15 cellular contexts compared by ENCODE assay signal in genomic region chr3:195587824-195588223, GRCh38. TPM values are rescaled to one million over a fixed set of nuclear protein-coding genes. Genes with fewer than 3 reads are reported as not detected.
A peak's percentile ranks its signal among the peaks of the same experiment; 100 is the strongest.
DNase-seq lines count a peak whose midpoint lies in the region; ATAC-seq and TF ChIP-seq lines count a peak whose summit lies in the region.
"Had no signal": no experiment of that assay in that cellular context is flagged by ENCODE, and none has a peak within 500 bp of the region (broad histone marks: within the 10 kb centered on the region; RNA-seq: fewer than 3 reads in every experiment).

No MANE protein-coding gene starts in this region.

- no peaks in the 10 kb centered on the region for H3K9me3 Mint-ChIP-seq in activated CD8-positive, alpha-beta memory T cell treated with anti-CD3 and anti-CD28 coated beads, Interleukin-2, amount 10 ng/mL, durations not matched to agents 7 days and 5 days (ENCODE audit: low read depth)
- no peaks in the 10 kb centered on the region for H3K9me3 Mint-ChIP-seq in activated T-helper 17 cell treated with anti-CD3 and anti-CD28 coated beads, Interleukin-2, amount 50 U/mL, for 72 hours
- H3K9me3 Mint-ChIP-seq: CD4-positive, CD25-positive, alpha-beta regulatory T cell had no signal

- no peak overlapping the region for H3K27ac Mint-ChIP-seq in activated CD8-positive, alpha-beta memory T cell treated with anti-CD3 and anti-CD28 coated beads, Interleukin-2, amount 10 ng/mL, durations not matched to agents 7 days and 5 days
- H3K27ac Mint-ChIP-seq in activated T-helper 17 cell treated with anti-CD3 and anti-CD28 coated beads, Interleukin-2, amount 50 U/mL, for 72 hours = no peak overlapping the region
- H3K27ac Mint-ChIP-seq: CD4-positive, CD25-positive, alpha-beta regulatory T cell; GM23338 had no signal

- H3K36me3 ChIP-seq in H7 (replicated peaks; ENCODE audit: control insufficient read depth, insufficient read depth, low read length) = no peaks in the 10 kb centered on the region

- H3K27me3 ChIP-seq in H7 (ENCODE audit: control insufficient read depth, insufficient read depth, low read length) = no peaks in the 10 kb centered on the region

- no peak overlapping the region for H3K4me3 ChIP-seq in H7 (ENCODE audit: insufficient read depth, low read depth, low read length)
- H3K4me3 ChIP-seq: GM23338 had no signal

- peaks cover 11% of the 10 kb centered on the region for H3K4me1 Mint-ChIP-seq in activated CD8-positive, alpha-beta memory T cell treated with anti-CD3 and anti-CD28 coated beads, Interleukin-2, amount 10 ng/mL, durations not matched to agents 7 days and 5 days
- H3K4me1 Mint-ChIP-seq in activated T-helper 17 cell treated with anti-CD3 and anti-CD28 coated beads, Interleukin-2, amount 50 U/mL, for 72 hours = no peaks in the 10 kb centered on the region

- CTCF ChIA-PET in activated CD8-positive, alpha-beta memory T cell treated with anti-CD3 and anti-CD28 coated beads, Interleukin-2, amount 10 ng/mL, durations not matched to agents 7 days and 5 days (lab: Charles Lee) = interaction anchor here (0.7 kb wide), 1 partner anchor 916 kb away, joined by 3 read pairs; the partner anchor contains the start of gene LSG1

- H3K36me3 Mint-ChIP-seq in activated CD8-positive, alpha-beta memory T cell treated with anti-CD3 and anti-CD28 coated beads, Interleukin-2, amount 10 ng/mL, durations not matched to agents 7 days and 5 days = no peaks in the 10 kb centered on the region
- no peaks in the 10 kb centered on the region for H3K36me3 Mint-ChIP-seq in activated T-helper 17 cell treated with anti-CD3 and anti-CD28 coated beads, Interleukin-2, amount 50 U/mL, for 72 hours (ENCODE audit: low read depth)
- H3K36me3 Mint-ChIP-seq: CD4-positive, CD25-positive, alpha-beta regulatory T cell had no signal

- DNase-seq in activated CD8-positive, alpha-beta memory T cell treated with anti-CD3 and anti-CD28 coated beads, Interleukin-2, amount 10 ng/mL, durations not matched to agents 7 days and 5 days = no peak
- DNase-seq in activated CD8-positive, alpha-beta memory T cell treated with anti-CD3 and anti-CD28 coated beads, Interleukin-2, amount 50 U/mL, for 48 hours = no peak
- peak; percentile 72 for DNase-seq in GM10266 (ENCODE audit: extremely low spot score)
- DNase-seq in retina = peak; percentile 35
- DNase-seq in H7 = no peak
- no peak for DNase-seq in SHP77 treated with DMSO at 0.1 percent for 48 hours (lab: John Stamatoyannopoulos, UW)
- DNase-seq in C1 segment of cervical spinal cord (lab: John Stamatoyannopoulos, UW) = no peak
- DNase-seq: CD4-positive, CD25-positive, alpha-beta regulatory T cell; DMS53; KG1; NCI-H1092 treated with DMSO at 0.1 percent for 48 hours; NCI-H1694 treated with DMSO at 0.1 percent for 48 hours; PC-3 had no signal

- peaks cover 5% of the 10 kb centered on the region for H3K27me3 Mint-ChIP-seq in activated CD8-positive, alpha-beta memory T cell treated with anti-CD3 and anti-CD28 coated beads, Interleukin-2, amount 10 ng/mL, durations not matched to agents 7 days and 5 days
- H3K27me3 Mint-ChIP-seq in activated T-helper 17 cell treated with anti-CD3 and anti-CD28 coated beads, Interleukin-2, amount 50 U/mL, for 72 hours = no peaks in the 10 kb centered on the region

- peak; percentile 52 for ATAC-seq in activated CD8-positive, alpha-beta memory T cell treated with anti-CD3 and anti-CD28 coated beads, Interleukin-2, amount 10 ng/mL, durations not matched to agents 7 days and 5 days
- ATAC-seq in activated T-helper 17 cell treated with anti-CD3 and anti-CD28 coated beads, Interleukin-2, amount 50 U/mL, for 72 hours (replicated peaks) = peak; percentile 79
- ATAC-seq: GM23338, PC-3 had no signal

- no peak for TF ChIP-seq CTCF in GM10266 (IDR thresholded peaks at IDR 0.05; ENCODE audit: control insufficient read depth, insufficient read depth, low read depth, missing control alignments)

- no peak overlapping the region for H3K4me3 Mint-ChIP-seq in activated CD8-positive, alpha-beta memory T cell treated with anti-CD3 and anti-CD28 coated beads, Interleukin-2, amount 10 ng/mL, durations not matched to agents 7 days and 5 days
- no peak overlapping the region for H3K4me3 Mint-ChIP-seq in activated T-helper 17 cell treated with anti-CD3 and anti-CD28 coated beads, Interleukin-2, amount 50 U/mL, for 72 hours
- H3K4me3 Mint-ChIP-seq: CD4-positive, CD25-positive, alpha-beta regulatory T cell; GM23338 had no signal

RNA-seq across cellular contexts. Expression of gene APOD, which starts 4.1 kb away (rescaled TPM):
- 1 to 10 TPM in 1 of 2 experiments, not detected in 1; 9.3 TPM for total RNA-seq in activated CD8-positive, alpha-beta memory T cell treated with anti-CD3 and anti-CD28 coated beads, Interleukin-2, amount 10 ng/mL, durations not matched to agents 7 days and 5 days
- 1 to 10 TPM in 1 of 2 donors, not detected in 1; 4.2 TPM for total RNA-seq in activated T-helper 17 cell treated with anti-CD3 and anti-CD28 coated beads, Interleukin-2, amount 50 U/mL, for 72 hours
- total RNA-seq in H7 (2014; rRNA removed; shearing (Covaris generic)) = not detected in 2 replicates
- total RNA-seq: CD4-positive, CD25-positive, alpha-beta regulatory T cell; GM23338; PC-3 had no signal

RNA-seq across cellular contexts. Expression of gene PPP1R2, which starts 44.7 kb away (rescaled TPM):
- 10 to 100 TPM; 72.0 to 91.8 TPM for total RNA-seq in activated CD8-positive, alpha-beta memory T cell treated with anti-CD3 and anti-CD28 coated beads, Interleukin-2, amount 10 ng/mL, durations not matched to agents 7 days and 5 days
- total RNA-seq in activated T-helper 17 cell treated with anti-CD3 and anti-CD28 coated beads, Interleukin-2, amount 50 U/mL, for 72 hours = 100 to 1,000 TPM in 1 of 2 donors, 10 to 100 TPM in 1; 78.1 to 101 TPM
- total RNA-seq in H7 (2014; rRNA removed; shearing (Covaris generic)) = 76.4 and 121 TPM in 2 replicates

Comparison
In these comparisons a context has a peak if more than half of its experiments do, and no peak if none do; other contexts are left out.
1. DNase-seq: peak in GM10266 (single experiment) and retina (single experiment); none in activated CD8-positive, alpha-beta memory T cell treated with anti-CD3 and anti-CD28 coated beads, Interleukin-2, amount 10 ng/mL, durations not matched to agents 7 days and 5 days (single experiment), activated CD8-positive, alpha-beta memory T cell treated with anti-CD3 and anti-CD28 coated beads, Interleukin-2, amount 50 U/mL, for 48 hours (single experiment), H7 (single experiment), SHP77 treated with DMSO at 0.1 percent for 48 hours (single experiment) and C1 segment of cervical spinal cord (0 of 14).